Comparison of ENCODE assay signal across 21 cellular contexts in genomic region chr7:128839751-128840177, GRCh38. TPM values are rescaled to one million over a fixed set of nuclear protein-coding genes. Genes with fewer than 3 reads are reported as not detected.
"Had no signal": no experiment of that assay in that cellular context is flagged by ENCODE, and none has a peak within 500 bp of the region (broad histone marks: within the 10 kb centered on the region; RNA-seq: fewer than 3 reads in every experiment).

No MANE protein-coding gene starts in this region.

- H3K4me1 Mint-ChIP-seq: activated CD4-positive, alpha-beta T cell treated with anti-CD3 and anti-CD28 coated beads for 36 hours; central memory CD8-positive, alpha-beta T cell had no signal

- ATAC-seq: activated CD4-positive, alpha-beta T cell treated with anti-CD3 and anti-CD28 coated beads for 36 hours; activated T-helper 17 cell treated with anti-CD3 and anti-CD28 coated beads, Interleukin-2, amount 50 U/mL, for 72 hours; left lobe of liver; naive thymus-derived CD8-positive, alpha-beta T cell had no signal

- H3K9me3 ChIP-seq: ovary, SK-N-SH, tibial artery had no signal

- H3K36me3 ChIP-seq: ovary had no signal

- H3K9me3 Mint-ChIP-seq: activated CD4-positive, alpha-beta memory T cell treated with anti-CD3 and anti-CD28 coated beads for 36 hours; activated naive CD4-positive, alpha-beta T cell treated with anti-CD3 and anti-CD28 coated beads for 36 hours; activated T-helper 17 cell treated with anti-CD3 and anti-CD28 coated beads, Interleukin-2, amount 50 U/mL, for 72 hours; central memory CD8-positive, alpha-beta T cell; memory B cell; naive thymus-derived CD8-positive, alpha-beta T cell; T-helper 2 cell treated with Interferon-gamma antibody and Interleukin-4, amounts not matched to agents 5 μg/mL and 100 μg/mL, for 36 hours had no signal

- DNase-seq: activated CD4-positive, alpha-beta memory T cell treated with anti-CD3 and anti-CD28 coated beads for 36 hours; activated CD4-positive, alpha-beta T cell treated with anti-CD3 and anti-CD28 coated beads for 36 hours; activated naive CD4-positive, alpha-beta T cell treated with anti-CD3 and anti-CD28 coated beads for 36 hours; activated T-cell treated with anti-CD3 and anti-CD28 coated beads, Interleukin-2, amount 50 U/mL, for 1 hour; brain microvascular endothelial cell; cortex of kidney; effector CD4-positive, alpha-beta T cell; hippocampal formation; naive thymus-derived CD8-positive, alpha-beta T cell; SK-N-SH; stimulated activated CD4-positive, alpha-beta T cell treated with anti-CD3 and anti-CD28 coated beads, Interleukin-12 subunit alpha, Interleukin-12 subunit beta, amount 100 ng/mL, for 4 hours; stimulated activated CD4-positive, alpha-beta T cell treated with anti-CD3 and anti-CD28 coated beads, Interleukin-1b, Interleukin-23, amount 100 ng/mL, for 48 hours; stimulated activated CD8-positive, alpha-beta memory T cell treated with anti-CD3 and anti-CD28 coated beads, Interleukin-4, amount 100 ng/mL, for 48 hours; stimulated activated naive CD4-positive, alpha-beta T cell; tibial artery had no signal

- H3K27ac Mint-ChIP-seq: activated CD4-positive, alpha-beta memory T cell treated with anti-CD3 and anti-CD28 coated beads for 36 hours; activated CD4-positive, alpha-beta T cell treated with anti-CD3 and anti-CD28 coated beads for 36 hours; activated naive CD4-positive, alpha-beta T cell treated with anti-CD3 and anti-CD28 coated beads for 36 hours; activated T-helper 17 cell treated with anti-CD3 and anti-CD28 coated beads, Interleukin-2, amount 50 U/mL, for 72 hours; naive thymus-derived CD8-positive, alpha-beta T cell; T-helper 2 cell treated with Interferon-gamma antibody and Interleukin-4, amounts not matched to agents 5 μg/mL and 100 μg/mL, for 36 hours had no signal

- H3K27me3 ChIP-seq: brain microvascular endothelial cell, ovary, tibial artery had no signal

- H3K36me3 Mint-ChIP-seq: activated CD4-positive, alpha-beta memory T cell treated with anti-CD3 and anti-CD28 coated beads for 36 hours; memory B cell; naive thymus-derived CD8-positive, alpha-beta T cell had no signal

- H3K27me3 Mint-ChIP-seq: activated CD4-positive, alpha-beta memory T cell treated with anti-CD3 and anti-CD28 coated beads for 36 hours; activated CD4-positive, alpha-beta T cell treated with anti-CD3 and anti-CD28 coated beads for 36 hours; activated T-helper 17 cell treated with anti-CD3 and anti-CD28 coated beads, Interleukin-2, amount 50 U/mL, for 72 hours; central memory CD8-positive, alpha-beta T cell; naive thymus-derived CD8-positive, alpha-beta T cell had no signal

- H3K4me2 ChIP-seq: SK-N-SH had no signal

- H3K9ac ChIP-seq: SK-N-SH had no signal

- H3K27ac ChIP-seq: brain microvascular endothelial cell, ovary, tibial artery had no signal

- H3K4me3 Mint-ChIP-seq: activated CD4-positive, alpha-beta memory T cell treated with anti-CD3 and anti-CD28 coated beads for 36 hours; activated CD4-positive, alpha-beta T cell treated with anti-CD3 and anti-CD28 coated beads for 36 hours; activated naive CD4-positive, alpha-beta T cell treated with anti-CD3 and anti-CD28 coated beads for 36 hours; activated T-helper 17 cell treated with anti-CD3 and anti-CD28 coated beads, Interleukin-2, amount 50 U/mL, for 72 hours; central memory CD8-positive, alpha-beta T cell; memory B cell; naive thymus-derived CD8-positive, alpha-beta T cell; T-helper 2 cell treated with Interferon-gamma antibody and Interleukin-4, amounts not matched to agents 5 μg/mL and 100 μg/mL, for 36 hours had no signal

- H3K4me3 ChIP-seq: ovary, tibial artery had no signal

RNA-seq across cellular contexts. Expression of gene FLNC, which starts 9.6 kb away (rescaled TPM):
- total RNA-seq: naive thymus-derived CD8-positive, alpha-beta T cell had no signal
